ENCODE assay signal across 22 cellular contexts in genomic region chr12:108845696-108846095, GRCh38. TPM values are rescaled to one million over a fixed set of nuclear protein-coding genes. Genes with fewer than 3 reads are reported as not detected.
DNase-seq lines count a peak whose midpoint lies in the region; ATAC-seq and TF ChIP-seq lines count a peak whose summit lies in the region.
"Had no signal": no experiment of that assay in that cellular context is flagged by ENCODE, and none has a peak within 500 bp of the region (broad histone marks: within the 10 kb centered on the region; RNA-seq: fewer than 3 reads in every experiment).

No MANE protein-coding gene starts in this region.

- POLR2A ChIA-PET in RWPE1 (lab: Yijun Ruan, JAX; ENCODE audit: low non-redundant PET), result no interaction called here
- POLR2A ChIA-PET in HEK293T (lab: Yijun Ruan, JAX), result no interaction called here

- H3K9ac ChIP-seq in BLaER1 treated with 17β-estradiol and CSF1 and Interleukin-3, amounts not matched to agents 10 nM and 100 nM, result peak overlapping the region in 8 of 11 experiments; percentile 30 to 68 (median 48); a peak in 10 of 22 replicates
- H3K9ac ChIP-seq in skeletal muscle satellite cell (ENCODE audit: low read depth, low read length), result peak overlapping the region; percentile 46

- peaks cover 6% of the 10 kb centered on the region for H3K27me3 Mint-ChIP-seq in glutamatergic neuron (ENCODE audit: unreplicated experiment)
- H3K27me3 Mint-ChIP-seq: CD4-positive, alpha-beta memory T cell had no signal

- TF ChIP-seq CTCF in RWPE1 (conservative IDR thresholded peaks at IDR 0.05; ENCODE audit: low read depth), result no peak
- no peak for TF ChIP-seq CTCF in glutamatergic neuron (IDR thresholded peaks at IDR 0.05; ENCODE audit: partially characterized antibody, unreplicated experiment)
- TF ChIP-seq CTCF in vagina (IDR thresholded peaks at IDR 0.05), result no peak

- H3K27me3 ChIP-seq in BLaER1 treated with 17β-estradiol and CSF1 and Interleukin-3, amounts not matched to agents 10 nM and 100 nM, result no peaks in the 10 kb centered on the region
- H3K27me3 ChIP-seq in skeletal muscle satellite cell (ENCODE audit: control insufficient read depth, insufficient read depth, low read length) (no peaks in the 10 kb centered on the region), vagina (no peaks in the 10 kb centered on the region)
- H3K27me3 ChIP-seq: MG63 had no signal

- H3K27ac Mint-ChIP-seq in glutamatergic neuron (ENCODE audit: unreplicated experiment), result peak overlapping the region; percentile 87
- H3K27ac Mint-ChIP-seq: nephron had no signal

- CTCF ChIA-PET in RWPE1 (lab: Yijun Ruan, JAX), result interaction anchor here (0.6 to 1.6 kb wide), 2 partner anchors 36 to 105 kb away, joined by 3 read pairs; no protein-coding TSS in a partner anchor
- CTCF ChIA-PET in HEK293T (lab: Yijun Ruan, JAX), result no interaction called here

- H3K9me3 Mint-ChIP-seq in glutamatergic neuron (ENCODE audit: unreplicated experiment), result peaks cover 10% of the 10 kb centered on the region
- H3K9me3 Mint-ChIP-seq: CD4-positive, alpha-beta memory T cell had no signal

- H3K4me1 ChIP-seq in BLaER1 treated with 17β-estradiol and CSF1 and Interleukin-3, amounts not matched to agents 10 nM and 100 nM, result peaks cover 15 to 90% (median 66%) of the 10 kb centered on the region in 10 experiments
- H3K4me1 ChIP-seq in skeletal muscle satellite cell (ENCODE audit: control insufficient read depth, insufficient read depth, low read length) (peaks cover 32% of the 10 kb centered on the region), vagina (peaks cover 66% of the 10 kb centered on the region)

- H4K20me1 ChIP-seq in BLaER1 treated with 17β-estradiol and CSF1 and Interleukin-3, amounts not matched to agents 10 nM and 100 nM, result peaks cover 0 to 26% (median 8%) of the 10 kb centered on the region in 11 experiments; a peak in 8 of 22 replicates

- TF ChIP-seq POLR2A in vagina (IDR thresholded peaks at IDR 0.05), result no peak

- intact Hi-C loops in vagina (cut with DNase I), result no loop called here

- no peak for DNase-seq in RWPE1 (ENCODE audit: low spot score)
- DNase-seq in glutamatergic neuron, result no peak
- DNase-seq in vagina (ENCODE audit: extremely low spot score in 2 of 2), result no peak
- DNase-seq in HEK293T (ENCODE audit: extremely low spot score), result no peak
- DNase-seq: activated gamma-delta T cell treated with Interleukin-2 at 50 U/mL for 16 hours; activated T-cell treated with anti-CD3 and anti-CD28 coated beads for 4 hours; CD4-positive, alpha-beta memory T cell; DMS153; GDM1; NCI-H1436 treated with DMSO at 0.1 percent for 48 hours; NCI-H526 treated with DMSO at 0.1 percent for 48 hours; SHP77; T-helper 1 cell had no signal

- ATAC-seq in HG03460 (IDR thresholded peaks at IDR 0.05; ENCODE audit: unreplicated experiment) (no peak), GM18907 (IDR thresholded peaks at IDR 0.05; ENCODE audit: unreplicated experiment) (no peak)
- ATAC-seq: GM12878 had no signal

- peak overlapping the region; percentile 49 to 89 (median 75) for H3K4me2 ChIP-seq in BLaER1 treated with 17β-estradiol and CSF1 and Interleukin-3, amounts not matched to agents 10 nM and 100 nM
- no peak overlapping the region for H3K4me2 ChIP-seq in skeletal muscle satellite cell (ENCODE audit: low read length)

- H3K4me3 Mint-ChIP-seq in glutamatergic neuron (ENCODE audit: unreplicated experiment), result peak overlapping the region; percentile 3
- H3K4me3 Mint-ChIP-seq: CD4-positive, alpha-beta memory T cell; nephron had no signal

- H3K4me3 ChIP-seq in BLaER1 treated with 17β-estradiol and CSF1 and Interleukin-3, amounts not matched to agents 10 nM and 100 nM, result peak overlapping the region in 1 of 10 experiments; percentile 25; a peak in 1 of 20 replicates
- no peak overlapping the region for H3K4me3 ChIP-seq in skeletal muscle satellite cell (ENCODE audit: low read length)
- no peak overlapping the region for H3K4me3 ChIP-seq in vagina
- H3K4me3 ChIP-seq: GM12878, MG63 had no signal

- H3K36me3 ChIP-seq in BLaER1 treated with 17β-estradiol and CSF1 and Interleukin-3, amounts not matched to agents 10 nM and 100 nM, result peaks cover 27 to 60% (median 49%) of the 10 kb centered on the region in 11 experiments
- H3K36me3 ChIP-seq in skeletal muscle satellite cell (ENCODE audit: insufficient read depth, low read length) (peaks cover 69% of the 10 kb centered on the region), vagina (peaks cover 0 to 21% of the 10 kb centered on the region in 2 donors)

- H3K9me3 ChIP-seq in BLaER1 treated with 17β-estradiol and CSF1 and Interleukin-3, amounts not matched to agents 10 nM and 100 nM (replicated peaks in 1 of 11), result no peaks in the 10 kb centered on the region
- no peaks in the 10 kb centered on the region for H3K9me3 ChIP-seq in skeletal muscle satellite cell (replicated peaks; ENCODE audit: low read length)
- no peaks in the 10 kb centered on the region for H3K9me3 ChIP-seq in vagina
- H3K9me3 ChIP-seq: MG63 had no signal

- peak overlapping the region in 8 of 11 experiments; percentile 8 to 71 (median 50); a peak in 12 of 22 replicates for H3K27ac ChIP-seq in BLaER1 treated with 17β-estradiol and CSF1 and Interleukin-3, amounts not matched to agents 10 nM and 100 nM
- H3K27ac ChIP-seq in RWPE1, result peak overlapping the region; percentile 97
- H3K27ac ChIP-seq in vagina, result no peak overlapping the region

- peaks cover 33% of the 10 kb centered on the region for H3K4me1 Mint-ChIP-seq in glutamatergic neuron (ENCODE audit: low read depth, unreplicated experiment)

- H3K36me3 Mint-ChIP-seq in glutamatergic neuron (ENCODE audit: unreplicated experiment), result peaks cover 17% of the 10 kb centered on the region

TF ChIP-seq in HEK293T, 16 proteins besides CTCF, POLR2A, EP300 and RAD21:
- no peak for TF ChIP-seq ARNT (IDR thresholded peaks at IDR 0.05)
- TF ChIP-seq FOXA1 (IDR thresholded peaks at IDR 0.05), result no peak
- no peak for TF ChIP-seq FOXM1 (IDR thresholded peaks at IDR 0.05; ENCODE audit: borderline replicate concordance)
- TF ChIP-seq HDGF (IDR thresholded peaks at IDR 0.05; ENCODE audit: borderline replicate concordance), result no peak
- TF ChIP-seq L3MBTL2 (conservative IDR thresholded peaks at IDR 0.05), result no peak
- TF ChIP-seq ZNF384 (IDR thresholded peaks at IDR 0.05), result no peak
- no peak for TF ChIP-seq FOXK2 (IDR thresholded peaks at IDR 0.05)
- no peak for TF ChIP-seq SUZ12 (IDR thresholded peaks at IDR 0.05)
- no peak for TF ChIP-seq SP1 (IDR thresholded peaks at IDR 0.05)
- TF ChIP-seq ELF4 (IDR thresholded peaks at IDR 0.05), result no peak
- TF ChIP-seq PKNOX1 (IDR thresholded peaks at IDR 0.05), result no peak
- no peak for TF ChIP-seq TARDBP (IDR thresholded peaks at IDR 0.05)
- TF ChIP-seq BHLHE40 (IDR thresholded peaks at IDR 0.05; ENCODE audit: borderline replicate concordance), result no peak

RNA-seq across cellular contexts. Expression of gene SSH1, which starts 11.7 kb away (rescaled TPM):
- total RNA-seq in glutamatergic neuron (ENCODE audit: unreplicated experiment), result 28.2 TPM
- 9.1 and 12.2 TPM in 2 replicates for total RNA-seq in skeletal muscle satellite cell (2012; rRNA removed)
- 38.1 TPM for total RNA-seq in vagina

RNA-seq across cellular contexts. Expression of gene DAO, which starts 34.2 kb away (rescaled TPM):
- total RNA-seq in glutamatergic neuron (ENCODE audit: unreplicated experiment) (not detected), vagina (not detected)
- not detected in 2 replicates for total RNA-seq in skeletal muscle satellite cell (2012; rRNA removed)
- total RNA-seq: bronchial epithelial cell; CD4-positive, alpha-beta memory T cell; GM12878; temporal lobe had no signal
